ENCODE assay signal across 8 cellular contexts in the genomic region with DNA sequence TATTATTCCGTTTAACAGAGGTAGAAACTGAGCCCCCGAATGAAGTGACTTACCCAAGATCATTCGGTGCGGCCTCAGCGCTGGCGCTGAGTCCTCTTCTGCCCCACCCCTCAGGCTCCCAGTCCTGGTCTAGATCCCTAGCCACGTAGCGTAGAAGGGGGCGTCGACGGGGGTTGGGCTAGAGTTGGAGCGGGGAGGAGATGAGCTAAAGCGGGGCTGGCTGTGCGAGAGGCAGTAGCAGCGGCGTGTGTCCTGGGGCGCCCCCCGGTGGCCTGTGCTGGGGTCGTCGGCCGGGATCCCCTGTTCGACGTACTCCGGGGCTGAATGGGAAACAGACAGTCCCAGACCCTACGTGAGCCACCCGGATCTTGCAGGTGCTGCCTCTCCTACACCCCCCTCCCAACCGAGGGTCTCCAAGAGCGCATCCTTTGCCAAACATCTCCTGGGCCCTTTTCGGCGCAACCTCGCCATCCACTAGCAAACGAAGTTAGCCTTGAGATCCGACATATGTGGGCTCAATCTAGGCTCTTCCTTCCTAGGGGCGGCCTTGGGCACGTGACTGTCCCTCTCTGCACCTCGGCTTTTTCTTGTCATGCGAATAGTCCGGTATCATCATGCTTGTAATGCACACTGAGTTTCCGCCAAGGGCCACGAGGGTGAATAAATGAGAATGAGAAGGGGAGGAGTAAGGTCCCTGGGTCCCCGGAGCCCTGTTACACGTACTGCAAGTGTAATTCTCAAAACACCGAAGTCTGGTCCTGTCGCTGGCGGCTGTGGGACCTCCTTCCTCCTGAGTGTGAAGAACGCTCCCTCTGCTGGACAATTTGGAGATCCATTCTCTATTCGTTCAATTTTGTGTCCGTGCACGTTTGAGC.
DNase-seq lines count a peak whose midpoint lies in the region; ATAC-seq and TF ChIP-seq lines count a peak whose summit lies in the region.

No MANE protein-coding gene starts in this region.

- CTCF ChIA-PET in RWPE1 (lab: Yijun Ruan, JAX): interaction anchor here (0.6 to 1.1 kb wide), 7 partner anchors 58 to 290 kb away, joined by 3 to 7 read pairs (median 4); a partner anchor contains a TSS

- no peak overlapping the region for H3K27ac Mint-ChIP-seq in nephron

- peak overlapping the region; percentile 46 for H3K27ac ChIP-seq in RWPE1

- POLR2A ChIA-PET in RWPE1 (lab: Yijun Ruan, JAX; ENCODE audit: low non-redundant PET): no interaction called here

- peak; percentile 94 for DNase-seq in DMS 273 (lab: John Stamatoyannopoulos, UW; ENCODE audit: unreplicated experiment)
- peak; percentile 88 for DNase-seq in LNCaP clone FGC (ENCODE audit: low read depth)
- peak; percentile 96 for DNase-seq in RWPE1 (ENCODE audit: low spot score)
- DNase-seq in activated T-helper 1 cell treated with anti-CD3 and anti-CD28 coated beads, Interleukin-2, amount 50 U/mL, for 16 hours (ENCODE audit: low read depth in 1 of 2, low spot score in 1 of 2): peak; percentile 93 to 97
- DNase-seq in fibroblast of pulmonary artery (ENCODE audit: low read depth): peak; percentile 94
- peak; percentile 88 to 97 (median 94) for DNase-seq in stimulated activated naive CD4-positive, alpha-beta T cell (lab: John Stamatoyannopoulos, UW)

- peak; percentile 62 for ATAC-seq in GM21786 (IDR thresholded peaks at IDR 0.05; ENCODE audit: unreplicated experiment)

- H3K27me3 Mint-ChIP-seq in nephron (ENCODE audit: low read depth): peaks cover 34% of the 10 kb centered on the region

- H3K36me3 Mint-ChIP-seq in nephron (ENCODE audit: low read depth): no peaks in the 10 kb centered on the region

- H3K4me3 ChIP-seq in LNCaP clone FGC (ENCODE audit: low read depth, low read length) (peak overlapping the region; percentile 38), fibroblast of pulmonary artery (replicated peaks; ENCODE audit: low read depth, low read length) (peak overlapping the region; percentile 43)

- H3K9me3 Mint-ChIP-seq in nephron: no peaks in the 10 kb centered on the region

- peak overlapping the region; percentile 26 to 42 (median 27) for H3K4me3 Mint-ChIP-seq in nephron

- H3K4me1 Mint-ChIP-seq in nephron: peaks cover 5% of the 10 kb centered on the region

- TF ChIP-seq CTCF in LNCaP clone FGC (IDR thresholded peaks at IDR 0.05; ENCODE audit: control insufficient read depth, extremely low read depth, insufficient read depth) (peak; percentile 90), RWPE1 (conservative IDR thresholded peaks at IDR 0.05; ENCODE audit: low read depth) (peak; percentile 89), fibroblast of pulmonary artery (IDR thresholded peaks at IDR 0.05; ENCODE audit: low read length, missing control alignments) (peak; percentile 82), nephron (IDR thresholded peaks at IDR 0.05; ENCODE audit: unreplicated experiment in 3 of 3) (peak; percentile 67 to 76 (median 74))

Comparison
In these comparisons a context has a peak if more than half of its experiments do, and no peak if none do; other contexts are left out.
1. Peak in every context shown above with its lines: DNase-seq, ATAC-seq, H3K4me3 ChIP-seq and H3K27ac ChIP-seq.